Comparison of ENCODE assay signal across 8 cellular contexts in the genomic region with DNA sequence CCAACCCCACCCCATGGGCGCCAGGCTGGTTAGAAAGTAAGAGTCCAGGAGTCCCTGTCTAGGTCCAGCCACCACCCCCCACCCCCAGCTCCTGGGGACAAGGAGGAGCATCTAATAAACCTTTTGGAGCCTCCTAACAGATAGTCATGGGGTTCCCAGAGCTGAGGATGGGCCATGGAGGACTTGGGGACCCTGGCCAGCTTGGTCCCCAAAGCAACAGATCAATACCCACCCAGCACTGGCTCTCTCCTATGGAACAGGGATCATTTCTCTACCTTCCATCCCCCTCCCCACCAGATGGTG. TPM values are rescaled to one million over a fixed set of nuclear protein-coding genes. Genes with fewer than 3 reads are reported as not detected.
DNase-seq lines count a peak whose midpoint lies in the region; ATAC-seq lines count a peak whose summit lies in the region.
"Had no signal": no experiment of that assay in that cellular context is flagged by ENCODE, and none has a peak within 500 bp of the region (broad histone marks: within the 10 kb centered on the region; RNA-seq: fewer than 3 reads in every experiment).

No MANE protein-coding gene starts in this region.

- H3K23ac ChIP-seq in trophoblast cell (ENCODE audit: low read length), result no peak overlapping the region

- H3K18ac ChIP-seq in trophoblast cell (ENCODE audit: low read length), result no peak overlapping the region

- peaks cover 6% of the 10 kb centered on the region for H3K79me1 ChIP-seq in trophoblast cell (ENCODE audit: low read length)

- no peak for DNase-seq in CD8-positive, alpha-beta memory T cell
- DNase-seq in Karpas-422, result no peak
- no peak for DNase-seq in trophoblast cell
- no peak for DNase-seq in COLO829 (ENCODE audit: low spot score)
- no peak for DNase-seq in hepatic stellate cell (ENCODE audit: low spot score)

- no peak overlapping the region for H2BK12ac ChIP-seq in trophoblast cell (ENCODE audit: low read length)

- H3K36me3 Mint-ChIP-seq in CD8-positive, alpha-beta memory T cell, result no peaks in the 10 kb centered on the region

- H3K79me2 ChIP-seq in Karpas-422 (ENCODE audit: low read length) (peaks cover 23% of the 10 kb centered on the region), trophoblast cell (ENCODE audit: control insufficient read depth, insufficient read depth, low read length, poor library complexity) (peaks cover 13% of the 10 kb centered on the region)

- peak overlapping the region; percentile 30 for H2AK5ac ChIP-seq in trophoblast cell (ENCODE audit: low read length)

- no peaks in the 10 kb centered on the region for H3K9me3 Mint-ChIP-seq in CD8-positive, alpha-beta memory T cell

- POLR2A ChIA-PET in CD8-positive, alpha-beta memory T cell (lab: Charles Lee), result no interaction called here

- H2BK5ac ChIP-seq in trophoblast cell (ENCODE audit: low read depth, low read length, poor library complexity), result no peak overlapping the region

- H3K4me1 ChIP-seq in CD8-positive, alpha-beta memory T cell (ENCODE audit: insufficient read depth, low read length), result peaks cover 15% of the 10 kb centered on the region
- H3K4me1 ChIP-seq in Karpas-422 (ENCODE audit: low read length) (peaks cover 21% of the 10 kb centered on the region), ectodermal cell (ENCODE audit: control insufficient read depth, insufficient read depth, low read length) (peaks cover 12% of the 10 kb centered on the region), trophoblast cell (ENCODE audit: control insufficient read depth in 1 of 2, insufficient read depth in 2 of 2, low read length in 2 of 2) (peaks cover 15 to 16% of the 10 kb centered on the region in 2 experiments)

- H3K27ac Mint-ChIP-seq in CD8-positive, alpha-beta memory T cell, result no peak overlapping the region

- no peaks in the 10 kb centered on the region for H3K36me3 ChIP-seq in CD8-positive, alpha-beta memory T cell (ENCODE audit: insufficient read depth, low read length)
- no peaks in the 10 kb centered on the region; the same call in 1 of the 2 replicates for H3K36me3 ChIP-seq in Karpas-422 (ENCODE audit: insufficient read depth, low read length)
- H3K36me3 ChIP-seq in ectodermal cell (ENCODE audit: control insufficient read depth, insufficient read depth, low read length), result peaks cover 22% of the 10 kb centered on the region
- peaks cover 71 to 74% of the 10 kb centered on the region in 2 experiments for H3K36me3 ChIP-seq in trophoblast cell (ENCODE audit: control insufficient read depth in 1 of 2, insufficient read depth in 2 of 2, low read length in 2 of 2)

- H3K27me3 ChIP-seq in CD8-positive, alpha-beta memory T cell (ENCODE audit: insufficient read depth, low read length, poor library complexity, severe bottlenecking), result no peaks in the 10 kb centered on the region
- H3K27me3 ChIP-seq in Karpas-422 (ENCODE audit: low read length) (no peaks in the 10 kb centered on the region), ectodermal cell (ENCODE audit: control insufficient read depth, insufficient read depth, low read length, poor library complexity, severe bottlenecking) (no peaks in the 10 kb centered on the region), trophoblast cell (ENCODE audit: insufficient read depth, low read length) (no peaks in the 10 kb centered on the region)
- H3K27me3 ChIP-seq: Peyer's patch had no signal

- H4K91ac ChIP-seq in trophoblast cell (ENCODE audit: low read depth, low read length), result no peak overlapping the region

- H3K27ac ChIP-seq in CD8-positive, alpha-beta memory T cell (ENCODE audit: low read depth, low read length), result no peak overlapping the region
- H3K27ac ChIP-seq in Karpas-422 (ENCODE audit: low read length) (peak overlapping the region; percentile 70), ectodermal cell (ENCODE audit: insufficient read depth, low read depth, low read length, poor library complexity, severe bottlenecking) (no peak overlapping the region), trophoblast cell (ENCODE audit: low read depth, low read length) (peak overlapping the region; percentile 4)

- H3K9me3 ChIP-seq in CD8-positive, alpha-beta memory T cell (ENCODE audit: low read length), result no peaks in the 10 kb centered on the region
- H3K9me3 ChIP-seq in Karpas-422 (ENCODE audit: low read length) (no peaks in the 10 kb centered on the region), ectodermal cell (ENCODE audit: control insufficient read depth, low read length) (no peaks in the 10 kb centered on the region), trophoblast cell (ENCODE audit: insufficient read depth, low read depth, low read length) (peaks cover 3% of the 10 kb centered on the region)
- H3K9me3 ChIP-seq: Peyer's patch had no signal

- peaks cover 13% of the 10 kb centered on the region; the same call in 1 of the 2 replicates for H4K20me1 ChIP-seq in Karpas-422 (ENCODE audit: insufficient read depth, low read depth, low read length)

- H3K4me3 Mint-ChIP-seq in CD8-positive, alpha-beta memory T cell, result peak overlapping the region in 5 of 7 donors; percentile 20 to 74 (median 38)

- WGBS in ectodermal cell, 2 experiments, result 55 to 80% methylated on average over 1 of the region's 1 CpG
- no CpG with 5 or more reads among the region's 1 CpG for WGBS in trophoblast cell (ENCODE audit: extremely low coverage, insufficient coverage, insufficient read length)

- H3K4ac ChIP-seq in trophoblast cell (ENCODE audit: low read depth, low read length), result no peak overlapping the region

- peak overlapping the region; percentile 53 for H3K9ac ChIP-seq in Karpas-422 (ENCODE audit: low read length)
- H3K9ac ChIP-seq in trophoblast cell (ENCODE audit: low read length), result no peak overlapping the region

- H3K4me1 Mint-ChIP-seq in CD8-positive, alpha-beta memory T cell, result peaks cover 4 to 7% (median 5%) of the 10 kb centered on the region in 3 donors

- H3K4me2 ChIP-seq in Karpas-422 (ENCODE audit: low read depth, low read length, poor library complexity, severe bottlenecking), result peak overlapping the region; percentile 48
- peak overlapping the region; percentile 43 for H3K4me2 ChIP-seq in trophoblast cell (ENCODE audit: low read length)

- no peak overlapping the region for H3K14ac ChIP-seq in trophoblast cell (ENCODE audit: low read length)

- CTCF ChIA-PET in CD8-positive, alpha-beta memory T cell (lab: Charles Lee), result interaction anchor here (1.0 to 2.2 kb wide), 10 partner anchors 8 to 170 kb away, joined by 3 to 18 read pairs (median 6); a partner anchor contains a TSS

- no peak overlapping the region for H4K12ac ChIP-seq in trophoblast cell (ENCODE audit: low read depth, low read length)

- H3K27me3 Mint-ChIP-seq in CD8-positive, alpha-beta memory T cell, result peaks cover 0 to 3% of the 10 kb centered on the region in 2 donors

- no peak for ATAC-seq in HG03196 (IDR thresholded peaks at IDR 0.05; ENCODE audit: unreplicated experiment)

- H4K8ac ChIP-seq in trophoblast cell (ENCODE audit: low read depth, low read length), result no peak overlapping the region

- no peak overlapping the region for H3K4me3 ChIP-seq in CD8-positive, alpha-beta memory T cell (ENCODE audit: low read length)
- H3K4me3 ChIP-seq in Karpas-422 (ENCODE audit: low read length) (peak overlapping the region; percentile 37; the same call in 1 of the 2 replicates), ectodermal cell (ENCODE audit: insufficient read depth, low read depth, low read length) (peak overlapping the region; percentile 1), trophoblast cell (ENCODE audit: low read depth, low read length) (no peak overlapping the region)

- H2AFZ ChIP-seq in Karpas-422 (ENCODE audit: low read length), result no peak overlapping the region
- no peak overlapping the region for H2AFZ ChIP-seq in trophoblast cell (ENCODE audit: insufficient read depth, low read length, poor library complexity)

- H2BK120ac ChIP-seq in trophoblast cell (ENCODE audit: insufficient read depth, low read length, poor library complexity), result no peak overlapping the region

- H3K9me2 ChIP-seq in Karpas-422 (replicated peaks; ENCODE audit: insufficient read depth, low read length), result no peaks in the 10 kb centered on the region

RNA-seq across cellular contexts. Expression of a gene that starts 9.4 kb away (rescaled TPM):
- 1 to 10 TPM; 7.4 to 7.8 TPM for total RNA-seq in CD8-positive, alpha-beta memory T cell
- 0.94 TPM for polyA plus RNA-seq in CD8-positive, alpha-beta memory T cell
- 8.6 and 20.3 TPM in 2 replicates for total RNA-seq in Karpas-422 (2014; rRNA removed; shearing (Covaris generic); ENCODE audit: low replicate concordance)
- 32.8 TPM for polyA plus RNA-seq in ectodermal cell (2013, experiment 1 of 4)
- polyA plus RNA-seq in ectodermal cell (2013, experiment 2 of 4), result 35.5 TPM
- 38.3 TPM for polyA plus RNA-seq in ectodermal cell (2013, experiment 3 of 4)
- polyA plus RNA-seq in ectodermal cell (2013, experiment 4 of 4), result 36.2 TPM
- 205 and 221 TPM in 2 replicates for polyA plus RNA-seq in trophoblast cell (2013)

RNA-seq across cellular contexts. Expression of a gene that starts 10.3 kb away (rescaled TPM):
- total RNA-seq in CD8-positive, alpha-beta memory T cell, result 10 to 100 TPM; 15.0 to 16.8 TPM
- polyA plus RNA-seq in CD8-positive, alpha-beta memory T cell, result 35.5 TPM
- 6.2 and 13.0 TPM in 2 replicates for total RNA-seq in Karpas-422 (2014; rRNA removed; shearing (Covaris generic); ENCODE audit: low replicate concordance)
- 19.2 TPM for polyA plus RNA-seq in ectodermal cell (2013, experiment 1 of 4)
- polyA plus RNA-seq in ectodermal cell (2013, experiment 2 of 4), result 16.3 TPM
- 12.2 TPM for polyA plus RNA-seq in ectodermal cell (2013, experiment 3 of 4)
- polyA plus RNA-seq in ectodermal cell (2013, experiment 4 of 4), result 16.9 TPM
- polyA plus RNA-seq in trophoblast cell (2013), result 41.5 and 44.6 TPM in 2 replicates

RNA-seq across cellular contexts. Expression of a gene that starts 21.2 kb away (rescaled TPM):
- total RNA-seq in CD8-positive, alpha-beta memory T cell, result 10 to 100 TPM; 31.9 to 35.4 TPM
- polyA plus RNA-seq in CD8-positive, alpha-beta memory T cell, result 33.6 TPM
- total RNA-seq in Karpas-422 (2014; rRNA removed; shearing (Covaris generic); ENCODE audit: low replicate concordance), result 34.0 and 39.8 TPM in 2 replicates
- 17.7 TPM for polyA plus RNA-seq in ectodermal cell (2013, experiment 1 of 4)
- 19.2 TPM for polyA plus RNA-seq in ectodermal cell (2013, experiment 2 of 4)
- polyA plus RNA-seq in ectodermal cell (2013, experiment 3 of 4), result 16.9 TPM
- 21.8 TPM for polyA plus RNA-seq in ectodermal cell (2013, experiment 4 of 4)
- polyA plus RNA-seq in trophoblast cell (2013), result 10.3 and 10.4 TPM in 2 replicates

RNA-seq across cellular contexts. Expression of a gene that starts 28.2 kb away (rescaled TPM):
- under 1 TPM; 0.07 to 0.27 TPM for total RNA-seq in CD8-positive, alpha-beta memory T cell
- not detected for polyA plus RNA-seq in CD8-positive, alpha-beta memory T cell
- 0.25 TPM in 1 of 2 replicates, not detected in the other for total RNA-seq in Karpas-422 (2014; rRNA removed; shearing (Covaris generic); ENCODE audit: low replicate concordance)
- 0.91 TPM for polyA plus RNA-seq in ectodermal cell (2013, experiment 1 of 4)
- 1.3 TPM for polyA plus RNA-seq in ectodermal cell (2013, experiment 2 of 4)
- polyA plus RNA-seq in ectodermal cell (2013, experiment 3 of 4), result 0.75 TPM
- polyA plus RNA-seq in ectodermal cell (2013, experiment 4 of 4), result 0.45 TPM
- polyA plus RNA-seq in trophoblast cell (2013), result 1.4 and 2.2 TPM in 2 replicates

RNA-seq across cellular contexts. Expression of a gene that starts 30.9 kb away (rescaled TPM):
- total RNA-seq in CD8-positive, alpha-beta memory T cell, result 100 to 1,000 TPM; 124 to 132 TPM
- polyA plus RNA-seq in CD8-positive, alpha-beta memory T cell, result 114 TPM
- total RNA-seq in Karpas-422 (2014; rRNA removed; shearing (Covaris generic); ENCODE audit: low replicate concordance), result 83.9 and 84.7 TPM in 2 replicates
- 129 TPM for polyA plus RNA-seq in ectodermal cell (2013, experiment 1 of 4)
- 116 TPM for polyA plus RNA-seq in ectodermal cell (2013, experiment 2 of 4)
- 96.0 TPM for polyA plus RNA-seq in ectodermal cell (2013, experiment 3 of 4)
- polyA plus RNA-seq in ectodermal cell (2013, experiment 4 of 4), result 97.9 TPM
- 139 and 141 TPM in 2 replicates for polyA plus RNA-seq in trophoblast cell (2013)

Comparison
In these comparisons a context has a peak if more than half of its experiments do, and no peak if none do; other contexts are left out.
1. H3K27ac ChIP-seq: peak in Karpas-422 (single experiment) and trophoblast cell (single experiment); none in CD8-positive, alpha-beta memory T cell (single experiment) and ectodermal cell (single experiment).
2. H3K4me3 ChIP-seq: peak in Karpas-422 (single experiment) and ectodermal cell (single experiment); none in CD8-positive, alpha-beta memory T cell (single experiment) and trophoblast cell (single experiment).